ENCODE assay signal across 8 cellular contexts in the genomic region with DNA sequence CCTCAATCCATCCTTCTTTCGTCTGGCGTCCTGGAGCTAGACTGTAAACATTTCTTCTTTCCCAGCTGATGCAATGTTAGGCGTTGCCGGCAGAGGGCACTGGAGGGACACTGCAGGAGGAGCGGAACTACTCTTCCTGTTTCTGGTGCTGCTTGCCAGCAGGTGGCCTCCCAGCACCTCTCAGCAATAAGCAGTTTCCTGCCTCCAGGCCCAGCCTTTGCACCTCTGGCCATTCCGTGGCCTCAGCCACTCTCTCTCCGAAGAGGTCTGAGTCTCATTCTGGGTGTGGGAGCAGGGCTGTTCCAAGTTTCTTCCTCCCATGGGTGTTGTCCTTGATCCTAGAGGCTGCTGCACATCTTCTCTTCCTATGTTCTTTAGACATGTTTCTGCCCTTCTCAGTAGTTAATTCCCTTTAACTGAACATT. TPM values are rescaled to one million over a fixed set of nuclear protein-coding genes. Genes with fewer than 3 reads are reported as not detected.
A peak's percentile ranks its signal among the peaks of the same experiment; 100 is the strongest.
DNase-seq lines count a peak whose midpoint lies in the region; ATAC-seq and TF ChIP-seq lines count a peak whose summit lies in the region.

No MANE protein-coding gene starts in this region.

- H3K4me3 ChIP-seq in GM12864 (ENCODE audit: low read depth, low read length) (no peak overlapping the region), adrenal gland (no peak overlapping the region), left ventricle myocardium inferior (no peak overlapping the region), retinal pigment epithelial cell (ENCODE audit: low read length) (no peak overlapping the region)

- H3K27me3 ChIP-seq in adrenal gland = no peaks in the 10 kb centered on the region
- H3K27me3 ChIP-seq in left ventricle myocardium inferior (ENCODE audit: low read depth) = peaks cover 31% of the 10 kb centered on the region

- ATAC-seq in HG02798 (IDR thresholded peaks at IDR 0.05; ENCODE audit: poor library complexity, unreplicated experiment) (peak; percentile 88), HG02938 (IDR thresholded peaks at IDR 0.05; ENCODE audit: unreplicated experiment) (no peak)

- H3K4me1 ChIP-seq in adrenal gland (replicated peaks in 1 of 2) = no peaks in the 10 kb centered on the region
- H3K4me1 ChIP-seq in left ventricle myocardium inferior = peaks cover 9% of the 10 kb centered on the region

- peak; percentile 100 for TF ChIP-seq CTCF in GM12864 (IDR thresholded peaks at IDR 0.05; ENCODE audit: low read depth, low read length, missing control alignments)
- TF ChIP-seq CTCF in adrenal gland (IDR thresholded peaks at IDR 0.05) = peak; percentile 99 to 100 (median 100)
- TF ChIP-seq CTCF in left ventricle myocardium inferior (IDR thresholded peaks at IDR 0.05; ENCODE audit: borderline replicate concordance) = peak; percentile 100
- peak; percentile 100 for TF ChIP-seq CTCF in retinal pigment epithelial cell (conservative IDR thresholded peaks at IDR 0.05; ENCODE audit: low read depth, low read length)

- TF ChIP-seq POLR2A in adrenal gland (IDR thresholded peaks at IDR 0.05) = no peak

- H3K36me3 ChIP-seq in adrenal gland (replicated peaks in 1 of 2) = no peaks in the 10 kb centered on the region
- H3K36me3 ChIP-seq in left ventricle myocardium inferior = no peaks in the 10 kb centered on the region

- H3K27ac ChIP-seq in adrenal gland (no peak overlapping the region), left ventricle myocardium inferior (replicated peaks) (no peak overlapping the region)

- intact Hi-C loops in adrenal gland (cut with DNase I) (no loop called here), left ventricle myocardium inferior (cut with micrococcal nuclease) (no loop called here)

- DNase-seq in GM12864 (ENCODE audit: low read depth) = peak; percentile 62
- DNase-seq in NCI-H1694 treated with DMSO at 0.1 percent for 48 hours (lab: John Stamatoyannopoulos, UW) = peak; percentile 98
- peak; percentile 63 to 88 (median 75) for DNase-seq in T-helper 1 cell
- peak; percentile 85 to 96 (median 90) for DNase-seq in adrenal gland
- peak; percentile 83 for DNase-seq in left ventricle myocardium inferior
- DNase-seq in retinal pigment epithelial cell (ENCODE audit: low read depth) = peak; percentile 70

- H3K9me3 ChIP-seq in adrenal gland (replicated peaks in 1 of 3) (no peaks in the 10 kb centered on the region), left ventricle myocardium inferior (replicated peaks) (peaks cover 10% of the 10 kb centered on the region)

- WGBS in adrenal gland, 4 donors = 1 to 3% (median 1%) methylated on average over 7 of the region's 7 CpGs

RNA-seq across cellular contexts. Expression of a gene that starts 7.5 kb away (rescaled TPM):
- total RNA-seq in adrenal gland = 1 to 10 TPM in 7 of 8 donors, under 1 TPM in 1; 0.77 to 9.1 (median 3.3) TPM
- polyA plus RNA-seq in adrenal gland = 1 to 10 TPM in 2 of 3 donors, under 1 TPM in 1; 0.07 to 7.6 (median 6.0) TPM
- total RNA-seq in left ventricle myocardium inferior = 27.1 TPM
